ENCODE assay signal across 7 cellular contexts in the genomic region with DNA sequence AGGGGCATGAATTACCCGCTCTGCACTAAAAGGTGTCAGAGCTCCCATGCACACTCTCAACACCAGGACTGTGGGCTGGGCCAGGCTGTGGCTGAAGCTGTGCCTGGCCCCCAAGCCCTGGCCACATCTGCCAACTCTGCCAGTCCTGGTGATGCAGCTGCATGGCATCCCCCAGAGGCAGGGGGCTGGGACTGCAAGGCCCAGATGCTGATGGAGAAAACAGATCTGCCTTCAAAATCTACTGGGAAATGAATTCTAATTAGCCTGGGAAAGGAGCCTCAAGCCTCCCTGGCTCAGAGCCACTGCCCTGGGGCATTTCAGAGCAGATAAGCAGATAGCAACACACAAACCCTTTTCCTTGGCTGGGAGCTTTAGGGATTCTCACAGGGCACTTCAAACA. TPM values are rescaled to one million over a fixed set of nuclear protein-coding genes. Genes with fewer than 3 reads are reported as not detected.
DNase-seq lines count a peak whose midpoint lies in the region; ATAC-seq, FAIRE-seq and TF ChIP-seq lines count a peak whose summit lies in the region.
"Had no signal": no experiment of that assay in that cellular context is flagged by ENCODE, and none has a peak within 500 bp of the region (broad histone marks: within the 10 kb centered on the region; RNA-seq: fewer than 3 reads in every experiment).

No MANE protein-coding gene starts in this region.

- H3K4me2 ChIP-seq in HepG2 (ENCODE audit: low read depth, low read length): no peak overlapping the region

- no peak for TF ChIP-seq EP300 in HepG2 (IDR thresholded peaks at IDR 0.05; ENCODE audit: low read depth in 2 of 2, low read length in 2 of 2)
- no peak for TF ChIP-seq EP300 in HepG2 (CRISPR knock-in tag; IDR thresholded peaks at IDR 0.05; ENCODE audit: borderline replicate concordance)

- H4K20me1 ChIP-seq in HepG2 (ENCODE audit: insufficient read depth, low read length): no peaks in the 10 kb centered on the region

- POLR2A ChIA-PET in HepG2 (lab: Yijun Ruan, JAX): no interaction called here

- no peaks in the 10 kb centered on the region for H3K79me2 ChIP-seq in HepG2 (ENCODE audit: insufficient read depth, low read length)

- no peak for TF ChIP-seq POLR2A in HepG2 (IDR thresholded peaks at IDR 0.05; ENCODE audit: insufficient read depth in 1 of 2, low read depth in 2 of 2, low read length in 2 of 2)
- TF ChIP-seq POLR2A in right lobe of liver (IDR thresholded peaks at IDR 0.05): no peak
- no peak for TF ChIP-seq POLR2A in adrenal gland (IDR thresholded peaks at IDR 0.05)

- CTCF ChIA-PET in HepG2 (lab: Yijun Ruan, JAX; ENCODE audit: low intra/inter-chr PET ratio, low total read pairs): interaction anchor here (1.1 kb wide), 1 partner anchor 20 kb away, joined by 3 read pairs; no protein-coding TSS in a partner anchor

- peaks cover 0 to 22% of the 10 kb centered on the region in 2 experiments; a peak in 2 of 5 replicates for H3K27me3 ChIP-seq in HepG2 (ENCODE audit: control insufficient read depth in 1 of 2, insufficient read depth in 2 of 2, low read length in 2 of 2)
- H3K27me3 ChIP-seq in right lobe of liver: no peaks in the 10 kb centered on the region
- H3K27me3 ChIP-seq in adrenal gland: no peaks in the 10 kb centered on the region
- H3K27me3 ChIP-seq in ascending aorta: no peaks in the 10 kb centered on the region
- H3K27me3 ChIP-seq: gastroesophageal sphincter had no signal

- 83% methylated on average over 1 of the region's 1 CpG for WGBS in HepG2 (ENCODE audit: low lambda C conversion rate)
- WGBS in right lobe of liver (ENCODE audit: insufficient coverage, low coverage, low lambda C conversion rate, missing lambda C conversion rate): no CpG with 5 or more reads among the region's 1 CpG
- 67 to 82% (median 71%) methylated on average over 1 of the region's 1 CpG for WGBS in adrenal gland, 4 donors

- H3K9ac ChIP-seq in HepG2 (ENCODE audit: insufficient read depth, low read depth, low read length): no peak overlapping the region

- no peak for TF ChIP-seq RAD21 in HepG2 (CRISPR knock-in tag; IDR thresholded peaks at IDR 0.05)

- H3K4me3 ChIP-seq in HepG2 (replicated peaks in 1 of 3; ENCODE audit: insufficient read depth in 1 of 3, low read depth in 2 of 3, low read length in 3 of 3) (no peak overlapping the region), right lobe of liver (no peak overlapping the region), adrenal gland (no peak overlapping the region), ascending aorta (no peak overlapping the region)
- H3K4me3 ChIP-seq: gastroesophageal sphincter had no signal

- H3K9me3 ChIP-seq in HepG2 (ENCODE audit: low read length): no peaks in the 10 kb centered on the region
- no peaks in the 10 kb centered on the region for H3K9me3 ChIP-seq in right lobe of liver
- H3K9me3 ChIP-seq in adrenal gland (replicated peaks in 1 of 3): no peaks in the 10 kb centered on the region
- H3K9me3 ChIP-seq in ascending aorta: no peaks in the 10 kb centered on the region
- H3K9me3 ChIP-seq: gastroesophageal sphincter had no signal

- no peak overlapping the region for H2AFZ ChIP-seq in HepG2 (ENCODE audit: low read length)

- no peak for DNase-seq in HepG2 (ENCODE audit: low spot score)
- DNase-seq in right lobe of liver: no peak
- DNase-seq in adrenal gland: peak in 6 of 7 donors; percentile 51 to 78 (median 70)
- DNase-seq in ascending aorta (ENCODE audit: low spot score in 2 of 2): no peak
- DNase-seq in T-helper 1 cell: no peak

- intact Hi-C loops in HepG2 (cut with micrococcal nuclease; ENCODE audit: unreplicated experiment): no loop called here
- intact Hi-C loops in right lobe of liver (cut with DNase I): no loop called here
- intact Hi-C loops in adrenal gland (cut with DNase I): no loop called here
- intact Hi-C loops in ascending aorta (cut with DNase I): no loop called here

- no peaks in the 10 kb centered on the region for H3K36me3 ChIP-seq in HepG2 (replicated peaks in 1 of 2; ENCODE audit: control insufficient read depth in 1 of 2, insufficient read depth in 2 of 2, low read length in 2 of 2)
- no peaks in the 10 kb centered on the region for H3K36me3 ChIP-seq in right lobe of liver
- H3K36me3 ChIP-seq in adrenal gland (replicated peaks in 1 of 2): no peaks in the 10 kb centered on the region
- H3K36me3 ChIP-seq in ascending aorta: no peaks in the 10 kb centered on the region
- H3K36me3 ChIP-seq: gastroesophageal sphincter had no signal

- TF ChIP-seq CTCF in HepG2 (CRISPR knock-in tag; IDR thresholded peaks at IDR 0.05) (no peak), right lobe of liver (IDR thresholded peaks at IDR 0.05) (no peak), adrenal gland (IDR thresholded peaks at IDR 0.05) (peak in 1 of 6 experiments; percentile 25), ascending aorta (IDR thresholded peaks at IDR 0.05) (no peak)

- H3K27ac ChIP-seq in HepG2 (ENCODE audit: extremely low read length, insufficient read depth, low read length) (no peak overlapping the region), right lobe of liver (no peak overlapping the region), adrenal gland (peak overlapping the region in 2 of 5 donors; percentile 32 to 46), ascending aorta (no peak overlapping the region)
- H3K27ac ChIP-seq: gastroesophageal sphincter had no signal

- BruUV-seq in HepG2 (replicated peaks; lab: Mats Ljungman, UMichigan): no TSS peak

- in situ Hi-C loops in HepG2 (cut with HindIII; ENCODE audit: extremely low pct_ligation_motif_present, low pct_unique_long_range_greater_than_20kb): no loop called here

- H3K4me1 ChIP-seq in HepG2 (ENCODE audit: insufficient read depth, low read length): peaks cover 46% of the 10 kb centered on the region
- no peaks in the 10 kb centered on the region for H3K4me1 ChIP-seq in right lobe of liver
- H3K4me1 ChIP-seq in adrenal gland (replicated peaks in 1 of 2): peaks cover 20 to 39% of the 10 kb centered on the region in 2 donors
- H3K4me1 ChIP-seq in ascending aorta: peaks cover 0 to 3% of the 10 kb centered on the region in 2 donors

- ATAC-seq in HepG2 (peak; percentile 22), right lobe of liver (no peak), GM19452 (IDR thresholded peaks at IDR 0.05; ENCODE audit: unreplicated experiment) (no peak)
- ATAC-seq: gastroesophageal sphincter had no signal

- no peak for FAIRE-seq in HepG2 (lab: Jason Lieb, UNC)

RNA-seq across cellular contexts. Expression of gene CHST6, which starts 3.4 kb away (rescaled TPM):
- 0.32 and 0.91 TPM in 2 replicates for total RNA-seq in HepG2 (2016; rRNA removed; fragmentation: Illumina TruSeq; extraction: Trizol)
- 0.09 and 0.20 TPM in 2 replicates for total RNA-seq in HepG2 (2016; cell fraction: cytosol; rRNA removed; fragmentation: Illumina TruSeq; extraction: Trizol; ENCODE audit: low read depth)
- 0.61 and 1.1 TPM in 2 replicates for total RNA-seq in HepG2 (2016; cell fraction: insoluble cytoplasmic fraction; rRNA removed; fragmentation: Illumina TruSeq; extraction: Trizol)
- 0.28 and 0.38 TPM in 2 replicates for total RNA-seq in HepG2 (2016; cell fraction: membrane; rRNA removed; fragmentation: Illumina TruSeq; extraction: Trizol)
- total RNA-seq in HepG2 (2016; cell fraction: nucleus; rRNA removed; fragmentation: Illumina TruSeq; extraction: Trizol): 0.71 and 1.1 TPM in 2 replicates
- polyA plus RNA-seq in HepG2 (2011; rRNA removed): 0.18 and 0.25 TPM in 2 replicates
- polyA plus RNA-seq in HepG2 (2011; cell fraction: cytosol; rRNA removed): 0.10 and 0.28 TPM in 2 replicates
- 0.83 and 1.0 TPM in 2 replicates for polyA plus RNA-seq in HepG2 (2011; cell fraction: nucleus; rRNA removed)
- polyA plus RNA-seq in HepG2 (2012): 0.11 and 0.16 TPM in 2 replicates
- polyA plus RNA-seq in HepG2 (2016; cell fraction: cytosol; fragmentation: Illumina TruSeq; extraction: Trizol; ENCODE audit: low read depth): 0.14 and 0.16 TPM in 2 replicates
- polyA plus RNA-seq in HepG2 (2016; cell fraction: insoluble cytoplasmic fraction; fragmentation: Illumina TruSeq; extraction: Trizol; ENCODE audit: low read depth): 0.24 and 0.36 TPM in 2 replicates
- 0.13 and 0.16 TPM in 2 replicates for polyA plus RNA-seq in HepG2 (2016; cell fraction: membrane; fragmentation: Illumina TruSeq; extraction: Trizol; ENCODE audit: low read depth)
- 1.00 and 1.2 TPM in 2 replicates for polyA plus RNA-seq in HepG2 (2016; cell fraction: nucleus; fragmentation: Illumina TruSeq; extraction: Trizol; ENCODE audit: insufficient read depth, low read depth)
- 0.58 and 2.4 TPM in 2 replicates for polyA minus RNA-seq in HepG2 (2011; rRNA and poly(A)+ RNA removed; ENCODE audit: low replicate concordance)
- 0.40 and 0.62 TPM in 2 replicates for polyA minus RNA-seq in HepG2 (2011; cell fraction: cytosol; rRNA and poly(A)+ RNA removed)
- polyA minus RNA-seq in HepG2 (2011; cell fraction: nucleus; rRNA and poly(A)+ RNA removed): 0.13 and 0.50 TPM in 2 replicates
- total RNA-seq in right lobe of liver: under 1 TPM in 1 of 6 experiments, not detected in 5; 0.02 TPM
- total RNA-seq in adrenal gland: 10 to 100 TPM in 7 of 8 donors, 1 to 10 TPM in 1; 6.6 to 65.8 (median 36.9) TPM
- 1 to 10 TPM; 3.1 to 6.7 (median 3.1) TPM for polyA plus RNA-seq in adrenal gland
- total RNA-seq in ascending aorta: 4.4 TPM

RNA-seq across cellular contexts. Expression of gene TMEM170A, which starts 27.4 kb away (rescaled TPM):
- total RNA-seq in HepG2 (2016; rRNA removed; fragmentation: Illumina TruSeq; extraction: Trizol): 39.7 and 44.7 TPM in 2 replicates
- 13.2 and 13.9 TPM in 2 replicates for total RNA-seq in HepG2 (2016; cell fraction: cytosol; rRNA removed; fragmentation: Illumina TruSeq; extraction: Trizol; ENCODE audit: low read depth)
- 42.1 TPM in 2 replicates for total RNA-seq in HepG2 (2016; cell fraction: insoluble cytoplasmic fraction; rRNA removed; fragmentation: Illumina TruSeq; extraction: Trizol)
- 39.0 and 42.0 TPM in 2 replicates for total RNA-seq in HepG2 (2016; cell fraction: membrane; rRNA removed; fragmentation: Illumina TruSeq; extraction: Trizol)
- total RNA-seq in HepG2 (2016; cell fraction: nucleus; rRNA removed; fragmentation: Illumina TruSeq; extraction: Trizol): 38.1 and 40.8 TPM in 2 replicates
- polyA plus RNA-seq in HepG2 (2011; rRNA removed): 30.0 and 35.7 TPM in 2 replicates
- polyA plus RNA-seq in HepG2 (2011; cell fraction: cytosol; rRNA removed): 22.3 and 25.5 TPM in 2 replicates
- 15.4 and 19.7 TPM in 2 replicates for polyA plus RNA-seq in HepG2 (2011; cell fraction: nucleus; rRNA removed)
- 20.5 and 22.4 TPM in 2 replicates for polyA plus RNA-seq in HepG2 (2012)
- polyA plus RNA-seq in HepG2 (2016; cell fraction: cytosol; fragmentation: Illumina TruSeq; extraction: Trizol; ENCODE audit: low read depth): 14.7 and 20.5 TPM in 2 replicates
- 25.5 and 29.3 TPM in 2 replicates for polyA plus RNA-seq in HepG2 (2016; cell fraction: insoluble cytoplasmic fraction; fragmentation: Illumina TruSeq; extraction: Trizol; ENCODE audit: low read depth)
- polyA plus RNA-seq in HepG2 (2016; cell fraction: membrane; fragmentation: Illumina TruSeq; extraction: Trizol; ENCODE audit: low read depth): 22.1 and 26.6 TPM in 2 replicates
- polyA plus RNA-seq in HepG2 (2016; cell fraction: nucleus; fragmentation: Illumina TruSeq; extraction: Trizol; ENCODE audit: insufficient read depth, low read depth): 36.2 and 39.1 TPM in 2 replicates
- polyA minus RNA-seq in HepG2 (2011; rRNA and poly(A)+ RNA removed; ENCODE audit: low replicate concordance): 27.3 and 58.3 TPM in 2 replicates
- 23.2 and 32.2 TPM in 2 replicates for polyA minus RNA-seq in HepG2 (2011; cell fraction: cytosol; rRNA and poly(A)+ RNA removed)
- polyA minus RNA-seq in HepG2 (2011; cell fraction: nucleus; rRNA and poly(A)+ RNA removed): 27.4 and 43.9 TPM in 2 replicates
- 10 to 100 TPM in 5 of 6 experiments, 1 to 10 TPM in 1; 9.4 to 15.5 (median 12.8) TPM for total RNA-seq in right lobe of liver
- total RNA-seq in adrenal gland: 10 to 100 TPM; 19.2 to 39.9 (median 22.7) TPM
- 10 to 100 TPM in 2 of 3 donors, 1 to 10 TPM in 1; 5.4 to 19.8 (median 10.1) TPM for polyA plus RNA-seq in adrenal gland
- 33.0 TPM for total RNA-seq in ascending aorta

RNA-seq across cellular contexts. Expression of gene CHST5, which starts 44.0 kb away (rescaled TPM):
- total RNA-seq in HepG2 (2016; rRNA removed; fragmentation: Illumina TruSeq; extraction: Trizol): not detected in 2 replicates
- total RNA-seq in HepG2 (2016; cell fraction: cytosol; rRNA removed; fragmentation: Illumina TruSeq; extraction: Trizol; ENCODE audit: low read depth): not detected in 2 replicates
- total RNA-seq in HepG2 (2016; cell fraction: insoluble cytoplasmic fraction; rRNA removed; fragmentation: Illumina TruSeq; extraction: Trizol): not detected in 2 replicates
- total RNA-seq in HepG2 (2016; cell fraction: membrane; rRNA removed; fragmentation: Illumina TruSeq; extraction: Trizol): not detected in 2 replicates
- not detected in 2 replicates for total RNA-seq in HepG2 (2016; cell fraction: nucleus; rRNA removed; fragmentation: Illumina TruSeq; extraction: Trizol)
- polyA plus RNA-seq in HepG2 (2011; rRNA removed): 0.05 TPM in 1 of 2 replicates, not detected in the other
- polyA plus RNA-seq in HepG2 (2011; cell fraction: cytosol; rRNA removed): not detected in 2 replicates
- 0.05 TPM in 1 of 2 replicates, not detected in the other for polyA plus RNA-seq in HepG2 (2011; cell fraction: nucleus; rRNA removed)
- not detected in 2 replicates for polyA plus RNA-seq in HepG2 (2012)
- polyA plus RNA-seq in HepG2 (2016; cell fraction: cytosol; fragmentation: Illumina TruSeq; extraction: Trizol; ENCODE audit: low read depth): not detected in 2 replicates
- polyA plus RNA-seq in HepG2 (2016; cell fraction: insoluble cytoplasmic fraction; fragmentation: Illumina TruSeq; extraction: Trizol; ENCODE audit: low read depth): not detected in 2 replicates
- not detected in 2 replicates for polyA plus RNA-seq in HepG2 (2016; cell fraction: membrane; fragmentation: Illumina TruSeq; extraction: Trizol; ENCODE audit: low read depth)
- 0.57 and 1.3 TPM in 2 replicates for polyA plus RNA-seq in HepG2 (2016; cell fraction: nucleus; fragmentation: Illumina TruSeq; extraction: Trizol; ENCODE audit: insufficient read depth, low read depth)
- polyA minus RNA-seq in HepG2 (2011; rRNA and poly(A)+ RNA removed; ENCODE audit: low replicate concordance): 0.30 TPM in 1 of 2 replicates, not detected in the other
- polyA minus RNA-seq in HepG2 (2011; cell fraction: cytosol; rRNA and poly(A)+ RNA removed): not detected in 2 replicates
- polyA minus RNA-seq in HepG2 (2011; cell fraction: nucleus; rRNA and poly(A)+ RNA removed): not detected in 2 replicates
- not detected for total RNA-seq in right lobe of liver
- total RNA-seq in adrenal gland: under 1 TPM in 6 of 8 donors, not detected in 2; 0.07 to 0.68 (median 0.29) TPM
- polyA plus RNA-seq in adrenal gland: under 1 TPM in 2 of 3 donors, not detected in 1; 0.32 to 0.61 TPM
- not detected for total RNA-seq in ascending aorta
- total RNA-seq: gastroesophageal sphincter had no signal

RNA-seq across cellular contexts. Expression of gene CFDP1, which starts 58.6 kb away (rescaled TPM):
- total RNA-seq in HepG2 (2016; rRNA removed; fragmentation: Illumina TruSeq; extraction: Trizol) (153 and 198 TPM in 2 replicates), right lobe of liver (10 to 100 TPM; 23.9 to 43.3 (median 36.0) TPM), adrenal gland (10 to 100 TPM; 40.6 to 95.0 (median 51.3) TPM), ascending aorta (8.3 TPM)
- total RNA-seq in HepG2 (2016; cell fraction: cytosol; rRNA removed; fragmentation: Illumina TruSeq; extraction: Trizol; ENCODE audit: low read depth): 62.1 and 75.2 TPM in 2 replicates
- total RNA-seq in HepG2 (2016; cell fraction: insoluble cytoplasmic fraction; rRNA removed; fragmentation: Illumina TruSeq; extraction: Trizol): 158 and 200 TPM in 2 replicates
- 94.4 and 95.7 TPM in 2 replicates for total RNA-seq in HepG2 (2016; cell fraction: membrane; rRNA removed; fragmentation: Illumina TruSeq; extraction: Trizol)
- 114 and 122 TPM in 2 replicates for total RNA-seq in HepG2 (2016; cell fraction: nucleus; rRNA removed; fragmentation: Illumina TruSeq; extraction: Trizol)
- polyA plus RNA-seq in HepG2 (2011; rRNA removed) (59.8 and 78.6 TPM in 2 replicates), adrenal gland (100 to 1,000 TPM in 1 of 3 donors, 10 to 100 TPM in 2; 61.0 to 121 (median 83.4) TPM)
- 47.6 and 66.3 TPM in 2 replicates for polyA plus RNA-seq in HepG2 (2011; cell fraction: cytosol; rRNA removed)
- polyA plus RNA-seq in HepG2 (2011; cell fraction: nucleus; rRNA removed): 20.8 and 33.7 TPM in 2 replicates
- polyA plus RNA-seq in HepG2 (2012): 118 and 187 TPM in 2 replicates
- 54.9 and 57.9 TPM in 2 replicates for polyA plus RNA-seq in HepG2 (2016; cell fraction: cytosol; fragmentation: Illumina TruSeq; extraction: Trizol; ENCODE audit: low read depth)
- polyA plus RNA-seq in HepG2 (2016; cell fraction: insoluble cytoplasmic fraction; fragmentation: Illumina TruSeq; extraction: Trizol; ENCODE audit: low read depth): 250 and 275 TPM in 2 replicates
- polyA plus RNA-seq in HepG2 (2016; cell fraction: membrane; fragmentation: Illumina TruSeq; extraction: Trizol; ENCODE audit: low read depth): 82.6 and 88.7 TPM in 2 replicates
- polyA plus RNA-seq in HepG2 (2016; cell fraction: nucleus; fragmentation: Illumina TruSeq; extraction: Trizol; ENCODE audit: insufficient read depth, low read depth): 118 and 119 TPM in 2 replicates
- polyA minus RNA-seq in HepG2 (2011; rRNA and poly(A)+ RNA removed; ENCODE audit: low replicate concordance): 11.4 and 17.2 TPM in 2 replicates
- polyA minus RNA-seq in HepG2 (2011; cell fraction: cytosol; rRNA and poly(A)+ RNA removed): 30.3 and 32.7 TPM in 2 replicates
- polyA minus RNA-seq in HepG2 (2011; cell fraction: nucleus; rRNA and poly(A)+ RNA removed): 95.4 and 106 TPM in 2 replicates

Comparison
In these comparisons a context has a peak if more than half of its experiments do, and no peak if none do; other contexts are left out.
1. DNase-seq: peak in adrenal gland (6 of 7); none in HepG2 (single experiment), right lobe of liver (0 of 3), ascending aorta (0 of 2) and T-helper 1 cell (0 of 5).